Comparison of ENCODE assay signal across 10 cellular contexts in the genomic region with DNA sequence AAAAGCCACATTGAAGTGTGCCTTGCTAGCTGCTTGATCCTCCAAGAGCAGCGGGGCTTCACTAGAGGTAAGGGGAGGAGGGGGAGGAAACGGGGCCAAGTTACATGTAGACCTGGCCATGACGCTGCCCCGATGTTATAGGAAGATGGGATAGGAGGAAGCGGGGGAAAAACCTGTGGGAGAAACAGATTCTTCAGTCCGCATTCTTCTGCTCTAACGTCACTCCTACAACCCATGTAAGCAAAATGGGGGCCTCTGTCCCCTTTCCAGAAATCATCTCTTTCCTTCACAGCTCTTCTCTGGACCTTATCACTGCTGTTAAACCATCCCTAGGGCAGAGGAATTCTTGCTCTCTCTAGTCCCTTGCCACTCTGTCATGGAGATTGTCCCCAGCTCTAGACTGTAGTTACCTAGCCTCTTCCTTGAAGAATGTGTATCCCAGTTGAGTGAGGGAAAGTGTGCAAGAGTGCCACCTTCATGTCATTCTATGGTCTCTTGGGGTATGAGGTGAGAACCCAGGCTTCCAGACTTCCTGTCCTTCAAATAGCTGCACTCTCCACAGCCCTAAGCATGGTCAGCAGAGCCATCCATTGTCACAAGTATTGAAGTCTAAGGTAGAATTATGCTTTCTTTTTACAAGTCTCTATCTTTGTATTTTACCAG. TPM values are rescaled to one million over a fixed set of nuclear protein-coding genes. Genes with fewer than 3 reads are reported as not detected.
DNase-seq lines count a peak whose midpoint lies in the region; ATAC-seq and TF ChIP-seq lines count a peak whose summit lies in the region.
"Had no signal": no experiment of that assay in that cellular context is flagged by ENCODE, and none has a peak within 500 bp of the region (broad histone marks: within the 10 kb centered on the region; RNA-seq: fewer than 3 reads in every experiment).

No MANE protein-coding gene starts in this region.

- peaks cover 13% of the 10 kb centered on the region for H3K36me3 Mint-ChIP-seq in activated naive CD4-positive, alpha-beta T cell treated with anti-CD3 and anti-CD28 coated beads, Interleukin-2, amount 50 U/mL, for 24 hours
- H3K36me3 Mint-ChIP-seq in activated naive CD8-positive, alpha-beta T cell treated with anti-CD3 and anti-CD28 coated beads, Interleukin-2, amount 50 U/mL, for 24 hours (ENCODE audit: low read depth): peaks cover 19% of the 10 kb centered on the region
- peaks cover 14% of the 10 kb centered on the region for H3K36me3 Mint-ChIP-seq in memory B cell

- no peak for TF ChIP-seq EP300 in upper lobe of left lung (IDR thresholded peaks at IDR 0.05)

- 51 to 55% methylated on average over 7 of the region's 7 CpGs for WGBS in upper lobe of left lung, 2 donors

- peak overlapping the region; percentile 80 to 91 (median 88) for H3K27ac ChIP-seq in upper lobe of left lung
- H3K27ac ChIP-seq: C4-2B, PC-9 had no signal

- no peak for TF ChIP-seq CTCF in upper lobe of left lung (IDR thresholded peaks at IDR 0.05)

- peak overlapping the region; percentile 65 for H3K27ac Mint-ChIP-seq in activated naive CD4-positive, alpha-beta T cell treated with anti-CD3 and anti-CD28 coated beads, Interleukin-2, amount 50 U/mL, for 24 hours
- H3K27ac Mint-ChIP-seq in activated naive CD8-positive, alpha-beta T cell treated with anti-CD3 and anti-CD28 coated beads, Interleukin-2, amount 50 U/mL, for 24 hours: peak overlapping the region; percentile 61
- peak overlapping the region; percentile 97 for H3K27ac Mint-ChIP-seq in memory B cell

- H3K4me1 Mint-ChIP-seq in activated naive CD4-positive, alpha-beta T cell treated with anti-CD3 and anti-CD28 coated beads, Interleukin-2, amount 50 U/mL, for 24 hours: peaks cover 50% of the 10 kb centered on the region
- H3K4me1 Mint-ChIP-seq in activated naive CD8-positive, alpha-beta T cell treated with anti-CD3 and anti-CD28 coated beads, Interleukin-2, amount 50 U/mL, for 24 hours: peaks cover 71% of the 10 kb centered on the region
- peaks cover 74% of the 10 kb centered on the region for H3K4me1 Mint-ChIP-seq in memory B cell

- no peak for DNase-seq in activated naive CD4-positive, alpha-beta T cell treated with Interleukin-2 at 50 U/mL for 16 hours
- no peak for DNase-seq in activated naive CD8-positive, alpha-beta T cell treated with anti-CD3 and anti-CD28 coated beads, Interleukin-2, amount 50 U/mL, for 24 hours
- DNase-seq in memory B cell (ENCODE audit: low spot score in 2 of 2): no peak
- no peak for DNase-seq in upper lobe of left lung
- DNase-seq in GM19240 (ENCODE audit: insufficient read length, low spot score): no peak
- DNase-seq in activated gamma-delta T cell treated with Interleukin-2 at 50 U/mL for 16 hours: no peak
- DNase-seq: PC-9 had no signal

- no peaks in the 10 kb centered on the region for H3K9me3 Mint-ChIP-seq in activated naive CD4-positive, alpha-beta T cell treated with anti-CD3 and anti-CD28 coated beads, Interleukin-2, amount 50 U/mL, for 24 hours
- H3K9me3 Mint-ChIP-seq in activated naive CD8-positive, alpha-beta T cell treated with anti-CD3 and anti-CD28 coated beads, Interleukin-2, amount 50 U/mL, for 24 hours: no peaks in the 10 kb centered on the region
- no peaks in the 10 kb centered on the region for H3K9me3 Mint-ChIP-seq in memory B cell

- H3K27me3 ChIP-seq in upper lobe of left lung: no peaks in the 10 kb centered on the region

- H3K4me3 Mint-ChIP-seq in activated naive CD4-positive, alpha-beta T cell treated with anti-CD3 and anti-CD28 coated beads, Interleukin-2, amount 50 U/mL, for 24 hours: no peak overlapping the region
- peak overlapping the region; percentile 54 for H3K4me3 Mint-ChIP-seq in activated naive CD8-positive, alpha-beta T cell treated with anti-CD3 and anti-CD28 coated beads, Interleukin-2, amount 50 U/mL, for 24 hours
- H3K4me3 Mint-ChIP-seq in memory B cell: peak overlapping the region; percentile 86

- peaks cover 0 to 36% (median 25%) of the 10 kb centered on the region in 4 donors for H3K36me3 ChIP-seq in upper lobe of left lung

- H3K4me3 ChIP-seq in upper lobe of left lung: peak overlapping the region in 1 of 4 donors; percentile 7
- H3K4me3 ChIP-seq: PC-9 had no signal

- no peaks in the 10 kb centered on the region for H3K27me3 Mint-ChIP-seq in activated naive CD4-positive, alpha-beta T cell treated with anti-CD3 and anti-CD28 coated beads, Interleukin-2, amount 50 U/mL, for 24 hours
- H3K27me3 Mint-ChIP-seq in activated naive CD8-positive, alpha-beta T cell treated with anti-CD3 and anti-CD28 coated beads, Interleukin-2, amount 50 U/mL, for 24 hours: no peaks in the 10 kb centered on the region
- no peaks in the 10 kb centered on the region for H3K27me3 Mint-ChIP-seq in memory B cell

- ATAC-seq in activated naive CD8-positive, alpha-beta T cell treated with anti-CD3 and anti-CD28 coated beads, Interleukin-2, amount 50 U/mL, for 24 hours: no peak
- ATAC-seq in memory B cell (ENCODE audit: low read depth): no peak
- ATAC-seq in upper lobe of left lung (ENCODE audit: low FRiP score in 2 of 2): no peak
- ATAC-seq in esophagus mucosa: no peak

- peaks cover 29 to 67% (median 45%) of the 10 kb centered on the region in 4 donors for H3K4me1 ChIP-seq in upper lobe of left lung

- H3K9me3 ChIP-seq in upper lobe of left lung: no peaks in the 10 kb centered on the region

- TF ChIP-seq POLR2A in upper lobe of left lung (IDR thresholded peaks at IDR 0.05): no peak

RNA-seq across cellular contexts. Expression of gene PLEKHO1, which starts 11.4 kb away (rescaled TPM):
- total RNA-seq in upper lobe of left lung (100 to 1,000 TPM in 1 of 6 donors, 10 to 100 TPM in 5; 27.8 to 111 (median 61.9) TPM), esophagus mucosa (4.1 TPM)
